In genomic region chr14:93014038-93015023, GRCh38 we compare ENCODE assay signal across 11 cellular contexts.
DNase-seq lines count a peak whose midpoint lies in the region; ATAC-seq, FAIRE-seq and TF ChIP-seq lines count a peak whose summit lies in the region.
"Had no signal": no experiment of that assay in that cellular context is flagged by ENCODE, and none has a peak within 500 bp of the region (broad histone marks: within the 10 kb centered on the region; RNA-seq: fewer than 3 reads in every experiment).

No MANE protein-coding gene starts in this region.

- peaks cover 78% of the 10 kb centered on the region for H3K4me1 ChIP-seq in HepG2 (ENCODE audit: insufficient read depth, low read length)
- H3K4me1 ChIP-seq in right lobe of liver, result peaks cover 0 to 50% (median 14%) of the 10 kb centered on the region in 4 donors
- H3K4me1 ChIP-seq in ascending aorta, result peaks cover 8 to 22% of the 10 kb centered on the region in 2 donors
- H3K4me1 ChIP-seq in uterus, result peaks cover 13 to 44% of the 10 kb centered on the region in 2 donors

- TF ChIP-seq CTCF in HepG2 (CRISPR knock-in tag; IDR thresholded peaks at IDR 0.05) (no peak), right lobe of liver (IDR thresholded peaks at IDR 0.05) (no peak), ascending aorta (IDR thresholded peaks at IDR 0.05) (no peak), uterus (IDR thresholded peaks at IDR 0.05) (no peak)

- peak overlapping the region in 5 of 6 donors; percentile 28 to 89 (median 74) for H3K27ac Mint-ChIP-seq in naive B cell

- H3K4me2 ChIP-seq in HepG2 (ENCODE audit: low read depth, low read length), result no peak overlapping the region

- intact Hi-C loops in HepG2 (cut with micrococcal nuclease; ENCODE audit: unreplicated experiment), result no loop called here
- intact Hi-C loops in right lobe of liver (cut with DNase I), result no loop called here
- intact Hi-C loops in ascending aorta (cut with DNase I), result loop anchor here (5.0 kb wide), 1 partner anchor 98 kb away; no protein-coding TSS in a partner anchor
- intact Hi-C loops in uterus (cut with DNase I; ENCODE audit: low total_unique reads), result no loop called here

- DNase-seq in HepG2 (ENCODE audit: low spot score) (no peak), right lobe of liver (no peak), ascending aorta (ENCODE audit: low spot score in 2 of 2) (no peak), naive B cell (no peak), uterus (no peak), cerebellar cortex (ENCODE audit: low spot score) (no peak)
- DNase-seq: BE2C had no signal

- H3K9ac ChIP-seq in HepG2 (ENCODE audit: insufficient read depth, low read depth, low read length), result no peak overlapping the region

- H3K9me3 Mint-ChIP-seq in naive B cell, result no peaks in the 10 kb centered on the region

- H3K4me1 Mint-ChIP-seq in naive B cell, result peaks cover 17 to 33% (median 19%) of the 10 kb centered on the region in 3 donors

- peaks cover 4 to 5% of the 10 kb centered on the region in 2 experiments; a peak in 4 of 5 replicates for H3K36me3 ChIP-seq in HepG2 (replicated peaks in 1 of 2; ENCODE audit: control insufficient read depth in 1 of 2, insufficient read depth in 2 of 2, low read length in 2 of 2)
- no peaks in the 10 kb centered on the region for H3K36me3 ChIP-seq in right lobe of liver
- peaks cover 0 to 7% of the 10 kb centered on the region in 2 donors for H3K36me3 ChIP-seq in ascending aorta
- no peaks in the 10 kb centered on the region for H3K36me3 ChIP-seq in uterus
- H3K36me3 ChIP-seq: brain microvascular endothelial cell had no signal

- TF ChIP-seq POLR2A in HepG2 (IDR thresholded peaks at IDR 0.05; ENCODE audit: insufficient read depth in 1 of 2, low read depth in 2 of 2, low read length in 2 of 2) (no peak), right lobe of liver (IDR thresholded peaks at IDR 0.05) (no peak), uterus (IDR thresholded peaks at IDR 0.05) (no peak)

- H3K27ac ChIP-seq in HepG2 (ENCODE audit: extremely low read length, insufficient read depth, low read length), result no peak overlapping the region
- H3K27ac ChIP-seq in right lobe of liver, result no peak overlapping the region
- H3K27ac ChIP-seq in ascending aorta, result peak overlapping the region; percentile 6 to 37
- peak overlapping the region; percentile 74 to 77 for H3K27ac ChIP-seq in uterus
- H3K27ac ChIP-seq: brain microvascular endothelial cell, SJSA1 had no signal

- ATAC-seq in HepG2 (no peak), right lobe of liver (no peak), naive B cell (ENCODE audit: low read depth in 2 of 2) (no peak), HG03039 (IDR thresholded peaks at IDR 0.05; ENCODE audit: unreplicated experiment) (no peak), GM21717 (IDR thresholded peaks at IDR 0.05; ENCODE audit: unreplicated experiment) (no peak)

- BruUV-seq in HepG2 (replicated peaks; lab: Mats Ljungman, UMichigan), result no TSS peak

- CTCF ChIA-PET in HepG2 (lab: Yijun Ruan, JAX; ENCODE audit: low intra/inter-chr PET ratio, low total read pairs), result no interaction called here

- H2AFZ ChIP-seq in HepG2 (ENCODE audit: low read length), result no peak overlapping the region

- H3K27me3 ChIP-seq in HepG2 (ENCODE audit: control insufficient read depth in 1 of 2, insufficient read depth in 2 of 2, low read length in 2 of 2) (no peaks in the 10 kb centered on the region), right lobe of liver (no peaks in the 10 kb centered on the region), ascending aorta (no peaks in the 10 kb centered on the region), uterus (no peaks in the 10 kb centered on the region)
- H3K27me3 ChIP-seq: BE2C, brain microvascular endothelial cell, SJSA1 had no signal

- POLR2A ChIA-PET in HepG2 (lab: Yijun Ruan, JAX), result no interaction called here

- H3K9me3 ChIP-seq in HepG2 (ENCODE audit: low read length), result no peaks in the 10 kb centered on the region
- no peaks in the 10 kb centered on the region for H3K9me3 ChIP-seq in right lobe of liver
- H3K9me3 ChIP-seq in ascending aorta, result no peaks in the 10 kb centered on the region
- H3K9me3 ChIP-seq in uterus, result no peaks in the 10 kb centered on the region
- H3K9me3 ChIP-seq: BE2C, SJSA1 had no signal

- H3K4me3 Mint-ChIP-seq in naive B cell, result peak overlapping the region in 1 of 8 donors; percentile 70

- H4K20me1 ChIP-seq in HepG2 (ENCODE audit: insufficient read depth, low read length), result no peaks in the 10 kb centered on the region

- WGBS in HepG2 (ENCODE audit: low lambda C conversion rate), result 98% methylated on average over 16 of the region's 20 CpGs
- WGBS in right lobe of liver (ENCODE audit: insufficient coverage, low coverage, low lambda C conversion rate, missing lambda C conversion rate), result 92% methylated on average over 8 of the region's 20 CpGs

- no peak overlapping the region for H3K4me3 ChIP-seq in HepG2 (replicated peaks in 1 of 3; ENCODE audit: insufficient read depth in 1 of 3, low read depth in 2 of 3, low read length in 3 of 3)
- no peak overlapping the region for H3K4me3 ChIP-seq in right lobe of liver
- H3K4me3 ChIP-seq in ascending aorta, result no peak overlapping the region
- no peak overlapping the region for H3K4me3 ChIP-seq in uterus
- H3K4me3 ChIP-seq: SJSA1 had no signal

- no peak for FAIRE-seq in HepG2 (lab: Jason Lieb, UNC)

- in situ Hi-C loops in HepG2 (cut with HindIII; ENCODE audit: extremely low pct_ligation_motif_present, low pct_unique_long_range_greater_than_20kb), result no loop called here

- no peak for TF ChIP-seq EP300 in HepG2 (IDR thresholded peaks at IDR 0.05; ENCODE audit: low read depth in 2 of 2, low read length in 2 of 2)
- no peak for TF ChIP-seq EP300 in HepG2 (CRISPR knock-in tag; IDR thresholded peaks at IDR 0.05; ENCODE audit: borderline replicate concordance)

- no peaks in the 10 kb centered on the region for H3K27me3 Mint-ChIP-seq in naive B cell

- no peaks in the 10 kb centered on the region for H3K36me3 Mint-ChIP-seq in naive B cell

- H3K79me2 ChIP-seq in HepG2 (ENCODE audit: insufficient read depth, low read length), result peaks cover 3% of the 10 kb centered on the region

- TF ChIP-seq RAD21 in HepG2 (CRISPR knock-in tag; IDR thresholded peaks at IDR 0.05), result no peak

TF ChIP-seq in HepG2, 621 proteins besides CTCF, POLR2A, EP300 and RAD21:
- TF ChIP-seq ZNF329 (CRISPR knock-in tag; IDR thresholded peaks at IDR 0.05; ENCODE audit: low read depth) (no peak), ZBTB33 (CRISPR knock-in tag; IDR thresholded peaks at IDR 0.05) (peak; percentile 62)

Comparison
In these comparisons a context has a peak if more than half of its experiments do, and no peak if none do; other contexts are left out.
1. H3K27ac ChIP-seq: peak in ascending aorta (2 of 2) and uterus (2 of 2); none in HepG2 (single experiment) and right lobe of liver (0 of 3).